In the genomic region with DNA sequence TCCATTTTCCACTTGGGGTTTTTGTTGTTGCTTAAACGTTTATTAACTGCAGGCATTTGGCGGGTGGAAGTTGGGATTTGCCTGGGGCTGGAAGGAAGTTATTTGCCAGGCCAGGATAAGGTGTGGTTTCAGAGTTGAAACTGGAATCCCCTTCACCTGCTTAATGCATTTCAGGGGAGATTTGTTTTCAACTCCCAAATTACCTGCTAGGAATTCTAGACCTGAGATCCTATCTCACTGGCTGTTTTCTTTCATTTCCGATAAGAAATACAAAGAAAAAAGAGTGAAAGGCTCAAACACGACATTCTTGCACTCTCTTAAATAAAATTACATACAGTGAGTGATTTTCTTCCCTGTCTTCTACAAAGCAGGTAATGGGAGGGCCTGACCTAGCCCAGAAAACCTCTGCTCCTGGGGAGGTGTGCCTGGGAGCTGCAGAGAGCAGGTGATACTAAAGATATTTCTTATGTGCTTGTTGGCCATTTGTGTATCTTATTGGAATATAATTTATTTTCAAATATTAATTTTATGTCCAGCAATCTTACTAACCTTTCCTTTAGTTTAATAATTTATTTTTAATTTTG, we compare ENCODE assay signal across 20 cellular contexts.
DNase-seq lines count a peak whose midpoint lies in the region; ATAC-seq and TF ChIP-seq lines count a peak whose summit lies in the region.
"Had no signal": no experiment of that assay in that cellular context is flagged by ENCODE, and none has a peak within 500 bp of the region (broad histone marks: within the 10 kb centered on the region; RNA-seq: fewer than 3 reads in every experiment).

No MANE protein-coding gene starts in this region.

- TF ChIP-seq POLR2A in breast epithelium (IDR thresholded peaks at IDR 0.05) (no peak), spleen (IDR thresholded peaks at IDR 0.05) (no peak)

- H3K9me3 ChIP-seq in HEK293 (ENCODE audit: control insufficient read depth, insufficient read depth, low read depth, low read length) (no peaks in the 10 kb centered on the region), breast epithelium (no peaks in the 10 kb centered on the region), spleen (no peaks in the 10 kb centered on the region)
- H3K9me3 ChIP-seq: gastrocnemius medialis, left ventricle myocardium inferior, ovary, thoracic aorta had no signal

- no peak for TF ChIP-seq CTCF in HEK293 (tag by site-specific recombination; IDR thresholded peaks at IDR 0.05)
- TF ChIP-seq CTCF in breast epithelium (IDR thresholded peaks at IDR 0.05), result no peak
- no peak for TF ChIP-seq CTCF in spleen (IDR thresholded peaks at IDR 0.05 in 8 of 11, conservative IDR thresholded peaks at IDR 0.05 in 3 of 11)
- no peak for TF ChIP-seq CTCF in Calu3 (IDR thresholded peaks at IDR 0.05; ENCODE audit: unreplicated experiment)

- H3K27me3 Mint-ChIP-seq in Calu3 (ENCODE audit: unreplicated experiment), result no peaks in the 10 kb centered on the region
- H3K27me3 Mint-ChIP-seq: activated CD8-positive, alpha-beta T cell treated with anti-CD3 and anti-CD28 coated beads for 36 hours; activated naive CD4-positive, alpha-beta T cell treated with anti-CD3 and anti-CD28 coated beads, Interleukin-2, amount 50 U/mL, for 24 hours; CD4-positive, alpha-beta T cell had no signal

- H3K27ac Mint-ChIP-seq in Calu3 (ENCODE audit: unreplicated experiment), result no peak overlapping the region
- no peak overlapping the region for H3K27ac Mint-ChIP-seq in activated naive CD4-positive, alpha-beta T cell treated with anti-CD3 and anti-CD28 coated beads, Interleukin-2, amount 50 U/mL, for 72 hours
- H3K27ac Mint-ChIP-seq: activated CD8-positive, alpha-beta T cell treated with anti-CD3 and anti-CD28 coated beads for 36 hours; activated naive CD4-positive, alpha-beta T cell treated with anti-CD3 and anti-CD28 coated beads, Interleukin-2, amount 50 U/mL, for 24 hours; T-helper 1 cell treated with Interleukin-12 subunit alpha and Interleukin-12 subunit beta and Interleukin-4 antibody, amounts not matched to agents 30 μg/mL and 1 μg/mL, for 36 hours had no signal

- no peak overlapping the region for H3K4me3 ChIP-seq in HEK293 (ENCODE audit: low read depth, low read length)
- H3K4me3 ChIP-seq in breast epithelium, result no peak overlapping the region
- H3K4me3 ChIP-seq in spleen, result no peak overlapping the region
- H3K4me3 ChIP-seq: gastrocnemius medialis, left ventricle myocardium inferior, ovary, thoracic aorta had no signal

- 76 to 82% (median 80%) methylated on average over 4 of the region's 4 CpGs for WGBS in spleen, 5 donors

- no peaks in the 10 kb centered on the region for H3K4me1 ChIP-seq in HEK293 (ENCODE audit: control insufficient read depth, insufficient read depth, low read length)
- H3K4me1 ChIP-seq in breast epithelium, result peaks cover 19 to 42% of the 10 kb centered on the region in 2 donors
- H3K4me1 ChIP-seq in spleen, result peaks cover 9 to 82% (median 28%) of the 10 kb centered on the region in 6 donors

- no peak for DNase-seq in breast epithelium (ENCODE audit: low spot score in 2 of 2)
- peak; percentile 35 for DNase-seq in left lobe of liver (ENCODE audit: low spot score)
- DNase-seq in spleen, result no peak
- DNase-seq in Calu3, result no peak
- no peak for DNase-seq in activated naive CD4-positive, alpha-beta T cell treated with anti-CD3 and anti-CD28 coated beads, Interleukin-2, amount 50 U/mL, for 72 hours (ENCODE audit: low spot score in 2 of 2)
- DNase-seq: activated CD8-positive, alpha-beta T cell treated with anti-CD3 and anti-CD28 coated beads for 36 hours; CD4-positive, alpha-beta T cell; DMS79; gastrocnemius medialis; left ventricle myocardium inferior; NCI-H187 treated with DMSO at 0.1 percent for 48 hours; ovary had no signal

- POLR2A ChIA-PET in HEK293 (lab: Yijun Ruan, JAX), result no interaction called here

- H3K36me3 ChIP-seq in HEK293 (ENCODE audit: control insufficient read depth in 2 of 2, insufficient read depth in 1 of 2, low read length in 2 of 2) (no peaks in the 10 kb centered on the region), breast epithelium (no peaks in the 10 kb centered on the region), spleen (no peaks in the 10 kb centered on the region)
- H3K36me3 ChIP-seq: gastrocnemius medialis, left ventricle myocardium inferior, ovary, thoracic aorta had no signal

- no peak overlapping the region for H3K4me3 Mint-ChIP-seq in Calu3 (ENCODE audit: low read depth, unreplicated experiment)
- H3K4me3 Mint-ChIP-seq: activated CD8-positive, alpha-beta T cell treated with anti-CD3 and anti-CD28 coated beads for 36 hours; activated naive CD4-positive, alpha-beta T cell treated with anti-CD3 and anti-CD28 coated beads, Interleukin-2, amount 50 U/mL, for 24 hours; CD4-positive, alpha-beta T cell; T-helper 1 cell treated with Interleukin-12 subunit alpha and Interleukin-12 subunit beta and Interleukin-4 antibody, amounts not matched to agents 30 μg/mL and 1 μg/mL, for 36 hours had no signal

- no peak overlapping the region for H3K27ac ChIP-seq in HEK293 (ENCODE audit: extremely low read depth, low read depth, low read length)
- H3K27ac ChIP-seq in breast epithelium, result peak overlapping the region; percentile 89 to 91
- H3K27ac ChIP-seq in spleen, result peak overlapping the region; percentile 44 to 85 (median 76)
- H3K27ac ChIP-seq: gastrocnemius medialis, HL-60, left ventricle myocardium inferior, thoracic aorta, VCaP had no signal

- intact Hi-C loops in breast epithelium (cut with DNase I; ENCODE audit: low total_unique reads) (no loop called here), spleen (cut with DNase I; ENCODE audit: low total_unique reads) (no loop called here), Calu3 (cut with micrococcal nuclease; ENCODE audit: unreplicated experiment) (no loop called here)

- no peak for ATAC-seq in left lobe of liver
- ATAC-seq in GM18517 (IDR thresholded peaks at IDR 0.05; ENCODE audit: unreplicated experiment), result no peak
- no peak for ATAC-seq in activated naive CD4-positive, alpha-beta T cell treated with anti-CD3 and anti-CD28 coated beads, Interleukin-2, amount 50 U/mL, for 72 hours
- no peak for ATAC-seq in HG03457 (IDR thresholded peaks at IDR 0.05; ENCODE audit: unreplicated experiment)
- ATAC-seq: activated CD8-positive, alpha-beta T cell treated with anti-CD3 and anti-CD28 coated beads for 36 hours; gastrocnemius medialis had no signal

- peaks cover 8% of the 10 kb centered on the region for H3K36me3 Mint-ChIP-seq in Calu3 (ENCODE audit: insufficient read depth, unreplicated experiment)
- H3K36me3 Mint-ChIP-seq in activated naive CD4-positive, alpha-beta T cell treated with anti-CD3 and anti-CD28 coated beads, Interleukin-2, amount 50 U/mL, for 72 hours, result no peaks in the 10 kb centered on the region
- H3K36me3 Mint-ChIP-seq: activated naive CD4-positive, alpha-beta T cell treated with anti-CD3 and anti-CD28 coated beads, Interleukin-2, amount 50 U/mL, for 24 hours had no signal

- BruUV-seq in Calu3 (replicated peaks; lab: Mats Ljungman, UMichigan), result no TSS peak

- CTCF ChIA-PET in HEK293 (lab: Yijun Ruan, JAX) (no interaction called here), Calu3 (lab: Charles Lee) (interaction anchor here (0.7 kb wide), 1 partner anchor 46 kb away, joined by 4 read pairs; no protein-coding TSS in a partner anchor)

- no peaks in the 10 kb centered on the region for H3K9me3 Mint-ChIP-seq in Calu3 (ENCODE audit: low read depth, unreplicated experiment)
- H3K9me3 Mint-ChIP-seq in activated naive CD4-positive, alpha-beta T cell treated with anti-CD3 and anti-CD28 coated beads, Interleukin-2, amount 50 U/mL, for 72 hours, result no peaks in the 10 kb centered on the region
- H3K9me3 Mint-ChIP-seq: activated CD8-positive, alpha-beta T cell treated with anti-CD3 and anti-CD28 coated beads for 36 hours; activated naive CD4-positive, alpha-beta T cell treated with anti-CD3 and anti-CD28 coated beads, Interleukin-2, amount 50 U/mL, for 24 hours; CD4-positive, alpha-beta T cell; T-helper 1 cell treated with Interleukin-12 subunit alpha and Interleukin-12 subunit beta and Interleukin-4 antibody, amounts not matched to agents 30 μg/mL and 1 μg/mL, for 36 hours had no signal

- no peaks in the 10 kb centered on the region for H3K27me3 ChIP-seq in breast epithelium
- H3K27me3 ChIP-seq in spleen (replicated peaks in 1 of 7), result no peaks in the 10 kb centered on the region
- H3K27me3 ChIP-seq: gastrocnemius medialis, ovary had no signal

- H3K4me1 Mint-ChIP-seq in Calu3 (ENCODE audit: low read depth, unreplicated experiment), result peaks cover 37% of the 10 kb centered on the region

TF ChIP-seq in HEK293, 187 proteins besides CTCF, POLR2A, EP300 and RAD21 (continues in another document):
- TF ChIP-seq ZNF658 (tag by site-specific recombination; IDR thresholded peaks at IDR 0.05) (no peak), ZNF10 (tag by site-specific recombination; IDR thresholded peaks at IDR 0.05) (peak; percentile 77), ZNF707 (tag by site-specific recombination; IDR thresholded peaks at IDR 0.05) (no peak)
